ENCODE assay signal across 19 cellular contexts in the genomic region with DNA sequence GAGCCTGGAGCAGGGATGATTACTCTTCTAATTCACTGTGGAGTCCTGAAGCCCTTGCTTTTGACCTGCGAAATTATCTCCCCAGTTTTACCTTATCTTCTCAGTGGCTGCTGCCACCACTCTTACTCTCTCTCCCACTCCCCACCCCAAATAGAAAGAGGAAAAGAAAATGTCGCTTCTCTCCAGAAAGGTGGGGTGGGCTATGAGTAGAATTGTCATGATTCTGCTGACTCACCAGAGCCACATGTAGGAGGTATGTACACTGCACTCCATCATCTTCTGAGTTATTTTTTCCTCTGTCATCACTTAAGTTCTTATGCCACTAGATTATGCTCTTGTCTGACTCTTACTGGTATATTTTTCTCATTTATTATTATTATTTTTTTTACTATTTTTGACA. TPM values are rescaled to one million over a fixed set of nuclear protein-coding genes. Genes with fewer than 3 reads are reported as not detected.
"Had no signal": no experiment of that assay in that cellular context is flagged by ENCODE, and none has a peak within 500 bp of the region (broad histone marks: within the 10 kb centered on the region; RNA-seq: fewer than 3 reads in every experiment).

No MANE protein-coding gene starts in this region.

- DNase-seq: activated CD4-positive, alpha-beta T cell treated with anti-CD3 and anti-CD28 coated beads for 1 hour; activated CD4-positive, alpha-beta T cell treated with anti-CD3 and anti-CD28 coated beads, Interleukin-2, amount 50 U/mL, for 1 hour; activated T-cell treated with anti-CD3 and anti-CD28 coated beads, Interleukin-2, amount 50 U/mL, for 24 hours; amniotic stem cell; foreskin keratinocyte; immature natural killer cell; kidney glomerular epithelial cell; left lung; naive thymus-derived CD4-positive, alpha-beta T cell; occipital lobe; sigmoid colon; stimulated activated CD4-positive, alpha-beta T cell treated with anti-CD3 and anti-CD28 coated beads, Interleukin-2, amount 100 ng/mL, for 48 hours; stimulated activated CD8-positive, alpha-beta memory T cell treated with anti-CD3 and anti-CD28 coated beads, Interleukin-4, amount 100 ng/mL, for 48 hours; stimulated activated naive B cell treated with anti-CD40 and anti-IgM and Interleukin-4, amounts not matched to agents 10 μg/mL and 1 μg/mL and 100 μg/mL, for 72 hours; transverse colon had no signal

- H3K27me3 ChIP-seq: hepatocyte, sigmoid colon, transverse colon had no signal

- H3K4me3 ChIP-seq: hepatocyte, left lung, lung, sigmoid colon, transverse colon had no signal

- H3K9me3 ChIP-seq: left lung, sigmoid colon, transverse colon had no signal

- H3K36me3 ChIP-seq: left lung, sigmoid colon, transverse colon had no signal

- H3K27ac ChIP-seq: foreskin keratinocyte, hepatocyte, left lung, sigmoid colon, transverse colon had no signal

- ATAC-seq: activated naive CD4-positive, alpha-beta T cell treated with anti-CD3 and anti-CD28 coated beads, Interleukin-2, amount 50 U/mL, for 72 hours; activated T-helper 17 cell treated with anti-CD3 and anti-CD28 coated beads, Interleukin-2, amount 50 U/mL, for 72 hours; foreskin keratinocyte; left lung; naive thymus-derived CD4-positive, alpha-beta T cell; stimulated activated naive B cell treated with anti-CD40 and anti-IgM and Interleukin-4, amounts not matched to agents 10 μg/mL and 1 μg/mL and 100 μg/mL, for 72 hours had no signal

- H2AFZ ChIP-seq: hepatocyte had no signal

- H3K4me1 ChIP-seq: foreskin keratinocyte, sigmoid colon, transverse colon had no signal

- H3K4me2 ChIP-seq: hepatocyte had no signal

RNA-seq across cellular contexts. Expression of a gene that starts 43.9 kb away (rescaled TPM):
- total RNA-seq: activated naive CD4-positive, alpha-beta T cell treated with anti-CD3 and anti-CD28 coated beads, Interleukin-2, amount 50 U/mL, for 72 hours; activated T-helper 17 cell treated with anti-CD3 and anti-CD28 coated beads, Interleukin-2, amount 50 U/mL, for 72 hours had no signal
- polyA plus RNA-seq: immature natural killer cell; naive thymus-derived CD4-positive, alpha-beta T cell had no signal
